Comparison of ENCODE assay signal across 9 cellular contexts in the genomic region with DNA sequence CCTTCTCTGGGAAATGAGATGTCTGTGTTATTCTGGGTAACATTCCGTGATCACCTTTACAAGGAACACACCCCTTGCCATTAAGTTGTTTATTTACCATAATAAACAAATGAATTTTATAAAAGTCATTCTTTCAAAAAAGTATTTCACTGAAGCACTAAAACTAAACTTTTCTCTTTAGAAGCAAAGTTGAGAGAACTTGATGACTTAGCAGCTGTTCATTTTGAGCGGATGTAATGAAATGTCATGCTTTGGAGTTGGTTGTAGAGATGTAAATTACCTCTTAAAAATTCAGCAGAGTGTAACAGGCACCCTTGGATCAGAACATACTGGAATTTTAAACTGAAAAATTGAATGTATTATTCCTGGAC.
DNase-seq lines count a peak whose midpoint lies in the region; FAIRE-seq and TF ChIP-seq lines count a peak whose summit lies in the region.
"Had no signal": no experiment of that assay in that cellular context is flagged by ENCODE, and none has a peak within 500 bp of the region (broad histone marks: within the 10 kb centered on the region; RNA-seq: fewer than 3 reads in every experiment).

No MANE protein-coding gene starts in this region.

- H4K8ac ChIP-seq in H1 (ENCODE audit: extremely low read depth, insufficient read depth, low read length) = no peak overlapping the region

- no peak overlapping the region for H3K14ac ChIP-seq in H1 (ENCODE audit: insufficient read length)

- peak overlapping the region; percentile 72 for H3K4me2 ChIP-seq in H1 (ENCODE audit: insufficient read depth in 1 of 2, low read depth in 2 of 2, low read length in 2 of 2)

- H3K79me1 ChIP-seq in H1 (ENCODE audit: low read depth, low read length) = no peaks in the 10 kb centered on the region

- no peak overlapping the region for H3K56ac ChIP-seq in H1 (replicated peaks; ENCODE audit: insufficient read length, low read depth, low read length)

- H2BK15ac ChIP-seq in H1 (ENCODE audit: low read length) = no peak overlapping the region

- H2AK5ac ChIP-seq in H1 (ENCODE audit: low read depth, low read length) = no peak overlapping the region

- H2BK5ac ChIP-seq in H1 (ENCODE audit: low read depth, low read length) = no peak overlapping the region

- H3K18ac ChIP-seq in H1 (ENCODE audit: extremely low read depth, low read length) = no peak overlapping the region

- no peak overlapping the region for H2BK12ac ChIP-seq in H1 (ENCODE audit: low read depth, low read length)

- in situ Hi-C loops in GM13977 (cut with MboI; ENCODE audit: low pct_unique_long_range_greater_than_20kb, low sequenced_read_pairs, unreplicated experiment) = no loop called here

- no peak overlapping the region for H3K9ac ChIP-seq in H1 (replicated peaks in 1 of 4; ENCODE audit: extremely low read depth in 1 of 4, low read depth in 3 of 4, low read length in 3 of 4)
- peak overlapping the region in 1 of 5 donors; percentile 63 for H3K9ac ChIP-seq in subcutaneous abdominal adipose tissue (ENCODE audit: low read length in 5 of 5)

- TF ChIP-seq POLR2A in H1 (IDR thresholded peaks at IDR 0.05; ENCODE audit: control extremely low read depth in 1 of 2, low read depth in 2 of 2, low read length in 2 of 2) = no peak

- 56% methylated on average over 2 of the region's 2 CpGs; no CpG with 5 or more reads in 1 of the 2 experiments for WGBS in H1 (ENCODE audit: extremely low coverage in 1 of 2, insufficient coverage in 1 of 2, insufficient read length in 1 of 2, insufficient replicate concordance in 2 of 2, low coverage in 1 of 2, low lambda C conversion rate in 2 of 2, missing lambda C conversion rate in 1 of 2), 2 experiments
- WGBS in mesodermal cell (ENCODE audit: insufficient coverage in 2 of 2), 2 experiments = 57% methylated on average over 1 of the region's 2 CpGs; no CpG with 5 or more reads in 1 of the 2 experiments

- no peak overlapping the region for H4K5ac ChIP-seq in H1 (ENCODE audit: insufficient read length, low read depth, low read length)

- no peaks in the 10 kb centered on the region for H3K4me1 ChIP-seq in H1 (replicated peaks in 1 of 4; ENCODE audit: control insufficient read depth in 3 of 4, insufficient read depth in 4 of 4, low read length in 3 of 4)
- H3K4me1 ChIP-seq in mesodermal cell (ENCODE audit: control insufficient read depth, insufficient read depth, low read length, poor library complexity, severe bottlenecking) = peaks cover 14% of the 10 kb centered on the region
- peaks cover 0 to 18% (median 9%) of the 10 kb centered on the region in 5 donors for H3K4me1 ChIP-seq in subcutaneous abdominal adipose tissue (ENCODE audit: control insufficient read depth in 5 of 5, insufficient read depth in 5 of 5, low read length in 5 of 5)

- no peak for TF ChIP-seq EP300 in H1 (IDR thresholded peaks at IDR 0.05; ENCODE audit: borderline replicate concordance in 1 of 2, low read depth in 2 of 2, low read length in 2 of 2)

- CTCF ChIA-PET in H1 (lab: Charles Lee; ENCODE audit: partially characterized antibody) = interaction anchor here (1.6 kb wide), 1 partner anchor 88 kb away, joined by 5 read pairs; no protein-coding TSS in a partner anchor

- TF ChIP-seq CTCF in H1 (IDR thresholded peaks at IDR 0.05; ENCODE audit: control extremely low read depth in 1 of 3, insufficient read depth in 1 of 3, low read depth in 1 of 3, low read length in 3 of 3) (no peak), GM13977 (IDR thresholded peaks at IDR 0.05; ENCODE audit: extremely low read depth, insufficient read depth, missing control alignments) (no peak)

- no peak overlapping the region for H2BK20ac ChIP-seq in H1 (ENCODE audit: low read length)

- DNase-seq in MG63 = no peak
- no peak for DNase-seq in H1 (ENCODE audit: low read depth in 1 of 2, low spot score in 2 of 2)
- no peak for DNase-seq in GM13977 (ENCODE audit: low spot score)
- no peak for DNase-seq in dermis blood vessel endothelial cell
- no peak for DNase-seq in DMS79 (lab: John Stamatoyannopoulos, UW)
- no peak for DNase-seq in NCI-H1436 treated with DMSO at 0.1 percent for 48 hours (lab: John Stamatoyannopoulos, UW)
- DNase-seq: activated CD8-positive, alpha-beta memory T cell treated with anti-CD3 and anti-CD28 coated beads, Interleukin-2, amount 50 U/mL, for 48 hours had no signal

- H3K9me3 ChIP-seq in MG63 = no peaks in the 10 kb centered on the region
- no peaks in the 10 kb centered on the region for H3K9me3 ChIP-seq in H1 (ENCODE audit: insufficient read depth in 2 of 2, low read depth in 1 of 2, low read length in 1 of 2)
- H3K9me3 ChIP-seq in mesodermal cell (ENCODE audit: control insufficient read depth, low read length) = no peaks in the 10 kb centered on the region
- H3K9me3 ChIP-seq in subcutaneous abdominal adipose tissue (ENCODE audit: control insufficient read depth in 5 of 5, low read length in 5 of 5) = no peaks in the 10 kb centered on the region

- H2AFZ ChIP-seq in H1 (ENCODE audit: low read length) = no peak overlapping the region

- no peaks in the 10 kb centered on the region for H3K23me2 ChIP-seq in H1 (ENCODE audit: low read depth, low read length)

- H3K4ac ChIP-seq in H1 (replicated peaks; ENCODE audit: insufficient read length, low read depth, low read length) = no peak overlapping the region

- H3K4me3 ChIP-seq in MG63 (peak overlapping the region; percentile 49), H1 (ENCODE audit: extremely low read depth in 1 of 4, insufficient read depth in 2 of 4, low read depth in 3 of 4, low read length in 4 of 4) (peak overlapping the region in 1 of 4 experiments; percentile 52; a peak in 2 of 8 replicates), mesodermal cell (ENCODE audit: extremely low read depth, insufficient read depth, low read length, poor library complexity, severe bottlenecking) (peak overlapping the region; percentile 41), subcutaneous abdominal adipose tissue (ENCODE audit: low read depth in 1 of 5, low read length in 5 of 5) (peak overlapping the region in 4 of 5 donors; percentile 62 to 75 (median 70))

- no peak overlapping the region for H3K23ac ChIP-seq in H1 (ENCODE audit: insufficient read length)

- no peaks in the 10 kb centered on the region for H3K79me2 ChIP-seq in H1 (ENCODE audit: control insufficient read depth in 1 of 2, insufficient read depth in 2 of 2, low read length in 2 of 2)

- POLR2A ChIA-PET in H1 (lab: Charles Lee; ENCODE audit: partially characterized antibody) = no interaction called here

- H4K91ac ChIP-seq in H1 (replicated peaks; ENCODE audit: insufficient read length, low read length) = no peak overlapping the region

- H3K36me3 ChIP-seq in MG63 (no peaks in the 10 kb centered on the region), H1 (ENCODE audit: control insufficient read depth in 2 of 4, insufficient read depth in 4 of 4, low read length in 3 of 4) (no peaks in the 10 kb centered on the region), mesodermal cell (ENCODE audit: control insufficient read depth, insufficient read depth, low read length) (no peaks in the 10 kb centered on the region), subcutaneous abdominal adipose tissue (ENCODE audit: control insufficient read depth in 5 of 5, insufficient read depth in 5 of 5, low read length in 5 of 5) (no peaks in the 10 kb centered on the region)

- no peak for FAIRE-seq in H1 (lab: Jason Lieb, UNC)

- H3K27ac ChIP-seq in H1 (ENCODE audit: low read depth, low read length) (no peak overlapping the region), mesodermal cell (ENCODE audit: low read depth, low read length, severe bottlenecking) (peak overlapping the region; percentile 86), subcutaneous abdominal adipose tissue (ENCODE audit: low read depth, low read length) (peak overlapping the region; percentile 24)

- H2BK120ac ChIP-seq in H1 (replicated peaks; ENCODE audit: low read depth, low read length) = no peak overlapping the region

- H3K27me3 ChIP-seq in MG63 = no peaks in the 10 kb centered on the region
- no peaks in the 10 kb centered on the region for H3K27me3 ChIP-seq in H1 (replicated peaks in 1 of 4; ENCODE audit: control insufficient read depth in 3 of 4, extremely low read depth in 1 of 4, insufficient read depth in 3 of 4, low read length in 3 of 4)
- H3K27me3 ChIP-seq in subcutaneous abdominal adipose tissue (ENCODE audit: control insufficient read depth in 5 of 5, insufficient read depth in 4 of 5, low read length in 5 of 5) = peaks cover 0 to 5% (median 0%) of the 10 kb centered on the region in 5 donors

- no peak for TF ChIP-seq RAD21 in H1 (IDR thresholded peaks at IDR 0.05 in 1 of 2, conservative IDR thresholded peaks at IDR 0.05 in 1 of 2; ENCODE audit: low read depth in 2 of 2, low read length in 2 of 2)

- no peaks in the 10 kb centered on the region for H4K20me1 ChIP-seq in H1 (replicated peaks in 1 of 2; ENCODE audit: control insufficient read depth in 1 of 2, insufficient read depth in 2 of 2, low read length in 2 of 2)

TF ChIP-seq in H1, 55 proteins besides CTCF, POLR2A, EP300 and RAD21:
- TF ChIP-seq PHF8 (conservative IDR thresholded peaks at IDR 0.05; ENCODE audit: low read depth, low read length) (no peak), SP2 (IDR thresholded peaks at IDR 0.05; ENCODE audit: low read length) (no peak), POLR2AphosphoS5 (IDR thresholded peaks at IDR 0.05; ENCODE audit: low read depth, low read length) (no peak), NANOG (IDR thresholded peaks at IDR 0.05; ENCODE audit: insufficient read depth, low read depth, low read length, poor library complexity, severe bottlenecking) (no peak), JUN (IDR thresholded peaks at IDR 0.05; ENCODE audit: low read depth, low read length) (no peak), RFX5 (IDR thresholded peaks at IDR 0.05; ENCODE audit: borderline replicate concordance, low read depth, low read length) (no peak), GABPA (IDR thresholded peaks at IDR 0.05; ENCODE audit: borderline replicate concordance, insufficient read depth, low read length) (no peak)
- TF ChIP-seq, protein P1, sequence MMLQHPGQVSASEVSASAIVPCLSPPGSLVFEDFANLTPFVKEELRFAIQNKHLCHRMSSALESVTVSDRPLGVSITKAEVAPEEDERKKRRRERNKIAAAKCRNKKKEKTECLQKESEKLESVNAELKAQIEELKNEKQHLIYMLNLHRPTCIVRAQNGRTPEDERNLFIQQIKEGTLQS (IDR thresholded peaks at IDR 0.05; ENCODE audit: insufficient read depth, low read depth, low read length) = no peak
- TF ChIP-seq, protein P2, sequence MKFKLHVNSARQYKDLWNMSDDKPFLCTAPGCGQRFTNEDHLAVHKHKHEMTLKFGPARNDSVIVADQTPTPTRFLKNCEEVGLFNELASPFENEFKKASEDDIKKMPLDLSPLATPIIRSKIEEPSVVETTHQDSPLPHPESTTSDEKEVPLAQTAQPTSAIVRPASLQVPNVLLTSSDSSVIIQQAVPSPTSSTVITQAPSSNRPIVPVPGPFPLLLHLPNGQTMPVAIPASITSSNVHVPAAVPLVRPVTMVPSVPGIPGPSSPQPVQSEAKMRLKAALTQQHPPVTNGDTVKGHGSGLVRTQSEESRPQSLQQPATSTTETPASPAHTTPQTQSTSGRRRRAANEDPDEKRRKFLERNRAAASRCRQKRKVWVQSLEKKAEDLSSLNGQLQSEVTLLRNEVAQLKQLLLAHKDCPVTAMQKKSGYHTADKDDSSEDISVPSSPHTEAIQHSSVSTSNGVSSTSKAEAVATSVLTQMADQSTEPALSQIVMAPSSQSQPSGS (IDR thresholded peaks at IDR 0.05; ENCODE audit: low read length) = no peak
